In the genomic region with DNA sequence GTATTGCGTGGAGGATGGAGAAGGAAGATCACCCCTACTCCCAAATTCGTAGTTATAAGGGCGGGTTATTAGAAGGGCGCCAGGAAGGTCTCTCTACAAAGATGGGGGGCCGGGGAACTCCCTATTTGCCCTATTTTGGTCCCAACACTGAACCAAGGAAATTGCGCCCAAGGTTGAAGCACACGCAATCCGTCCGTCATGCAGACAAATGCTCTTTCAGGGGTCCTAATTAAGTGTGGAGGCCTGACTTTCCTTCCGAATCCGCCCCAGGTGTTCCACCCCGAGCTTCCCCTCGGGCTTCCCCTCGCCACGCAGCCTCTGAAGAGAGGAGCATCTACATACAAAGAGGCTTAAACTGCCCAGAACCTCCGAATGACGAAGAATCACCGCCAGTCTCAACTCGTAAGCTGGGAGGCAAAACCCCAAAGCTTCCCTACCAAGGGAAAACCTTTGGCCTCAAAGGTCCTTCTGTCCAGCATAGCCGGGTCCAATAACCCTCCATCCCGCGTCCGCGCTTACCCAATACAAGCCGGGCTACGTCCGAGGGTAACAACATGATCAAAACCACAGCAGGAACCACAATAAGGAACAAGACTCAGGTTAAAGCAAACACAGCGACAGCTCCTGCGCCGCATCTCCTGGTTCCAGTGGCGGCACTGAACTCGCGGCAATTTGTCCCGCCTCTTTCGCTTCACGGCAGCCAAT, we compare ENCODE assay signal across 8 cellular contexts. TPM values are rescaled to one million over a fixed set of nuclear protein-coding genes. Genes with fewer than 3 reads are reported as not detected.
A peak's percentile ranks its signal among the peaks of the same experiment; 100 is the strongest.
DNase-seq lines count a peak whose midpoint lies in the region; ATAC-seq and TF ChIP-seq lines count a peak whose summit lies in the region.

TSS of gene NPAT (minus strand) at position 658 of the 705 bp plus-strand sequence. CDS start at position 556, 102 bp downstream.

- peak within 1 kb of the TSS; percentile 93 for H3K4me3 ChIP-seq in brain microvascular endothelial cell (ENCODE audit: low read depth, low read length)
- H3K4me3 ChIP-seq in lower lobe of right lung = peak within 1 kb of the TSS; percentile 80

- ATAC-seq in left cardiac atrium (peak in 1 of 2 donors; percentile 3), Right ventricle myocardium superior (ENCODE audit: poor library complexity) (no peak), lower lobe of right lung (peak in 1 of 2 donors; percentile 5)

- peak; percentile 27 for DNase-seq in left cardiac atrium
- DNase-seq in Right ventricle myocardium superior = no peak
- DNase-seq in M059J (ENCODE audit: low read depth) = no peak
- DNase-seq in brain microvascular endothelial cell = no peak
- no peak for DNase-seq in lower lobe of right lung
- DNase-seq in NOMO-1 treated with DMSO at 0.1 percent for 48 hours (lab: John Stamatoyannopoulos, UW; ENCODE audit: unreplicated experiment) = no peak
- no peak for DNase-seq in NCI-H748 (lab: John Stamatoyannopoulos, UW; ENCODE audit: unreplicated experiment)

- H3K27me3 ChIP-seq in brain microvascular endothelial cell (replicated peaks) = no peaks in the 10 kb centered on the region
- H3K27me3 ChIP-seq in lower lobe of right lung (ENCODE audit: low read depth) = no peaks in the 10 kb centered on the region

- no peaks in the 10 kb centered on the region for H3K36me3 ChIP-seq in brain microvascular endothelial cell (replicated peaks)
- no peaks in the 10 kb centered on the region for H3K36me3 ChIP-seq in lower lobe of right lung

- H3K9me3 ChIP-seq in lower lobe of right lung = no peaks in the 10 kb centered on the region

- intact Hi-C loops in left cardiac atrium (cut with DNase I) = loop anchor here (2.0 to 10.0 kb wide), 3 partner anchors 105 to 433 kb away; no protein-coding TSS in a partner anchor
- intact Hi-C loops in Right ventricle myocardium superior (cut with DNase I) = no loop called here
- intact Hi-C loops in lower lobe of right lung (cut with DNase I) = no loop called here

- peak within 1 kb of the TSS; percentile 82 for H3K27ac ChIP-seq in brain microvascular endothelial cell
- H3K27ac ChIP-seq in lower lobe of right lung = peak within 1 kb of the TSS; percentile 96
- H3K27ac ChIP-seq in temporal lobe (ENCODE audit: low read depth, low read length) = peak within 1 kb of the TSS; percentile 94

- no peak for TF ChIP-seq CTCF in brain microvascular endothelial cell (IDR thresholded peaks at IDR 0.05; ENCODE audit: low read depth, low read length, missing control alignments)
- TF ChIP-seq CTCF in lower lobe of right lung (IDR thresholded peaks at IDR 0.05) = no peak

- in situ Hi-C loops in brain microvascular endothelial cell (cut with HindIII; ENCODE audit: low pct_ligation_motif_present, low sequenced_read_pairs) = no loop called here

- H3K4me1 ChIP-seq in lower lobe of right lung = peaks cover 56% of the 10 kb centered on the region

RNA-seq across cellular contexts. Expression of gene NPAT, which starts in this region (rescaled TPM):
- total RNA-seq in left cardiac atrium (1 to 10 TPM; 8.6 to 8.9 TPM), Right ventricle myocardium superior (6.9 TPM), lower lobe of right lung (16.7 TPM), temporal lobe (24.3 TPM)
- total RNA-seq in M059J (2014; rRNA removed; shearing (Covaris generic)) = 21.2 and 27.8 TPM in 2 replicates

Comparison
In these comparisons a context has a peak if more than half of its experiments do, and no peak if none do; other contexts are left out.
1. intact Hi-C loops: an anchor here in left cardiac atrium (2.0 to 10.0 kb wide); none called in Right ventricle myocardium superior and lower lobe of right lung.